In genomic region chr2:138501427-138502252, GRCh38 we compare ENCODE assay signal across 8 cellular contexts. TPM values are rescaled to one million over a fixed set of nuclear protein-coding genes. Genes with fewer than 3 reads are reported as not detected.
DNase-seq lines count a peak whose midpoint lies in the region; ATAC-seq and TF ChIP-seq lines count a peak whose summit lies in the region.

SPOPL (plus strand) TSS chr2:138501770; CDS start chr2:138550217, 48,447 bp downstream.

- peak within 1 kb of the TSS; percentile 86 to 91 for H3K27ac ChIP-seq in liver (ENCODE audit: low read depth in 1 of 2, low read length in 2 of 2)

- peaks cover 11 to 41% (median 31%) of the 10 kb centered on the region in 4 donors for H3K4me1 ChIP-seq in liver (ENCODE audit: control insufficient read depth in 4 of 4, insufficient read depth in 4 of 4, low read length in 3 of 4)

- H3K4me3 Mint-ChIP-seq in dendritic cell treated with granulocyte-macrophage colony-stimulating factor and Interleukin-4, amounts not matched to agents 40 ng/mL and 50 ng/mL, for 4 days: peak within 1 kb of the TSS; percentile 98

- under 1% methylated on average over 86 of the region's 86 CpGs for WGBS in liver

- no peaks in the 10 kb centered on the region for H3K27me3 ChIP-seq in liver (ENCODE audit: control insufficient read depth in 4 of 4, insufficient read depth in 4 of 4, low read length in 3 of 4)

- H3K9me3 ChIP-seq in liver (ENCODE audit: control insufficient read depth in 4 of 4, low read length in 3 of 4): no peaks in the 10 kb centered on the region

- peak; percentile 17 for TF ChIP-seq CTCF in liver (IDR thresholded peaks at IDR 0.05; ENCODE audit: low read depth, low read length, missing input control)

- peak; percentile 23 to 49 for TF ChIP-seq RAD21 in liver (IDR thresholded peaks at IDR 0.05)

- H3K9me3 Mint-ChIP-seq in dendritic cell treated with granulocyte-macrophage colony-stimulating factor and Interleukin-4, amounts not matched to agents 40 ng/mL and 50 ng/mL, for 4 days: no peaks in the 10 kb centered on the region

- peaks cover 10% of the 10 kb centered on the region for H3K36me3 Mint-ChIP-seq in dendritic cell treated with granulocyte-macrophage colony-stimulating factor and Interleukin-4, amounts not matched to agents 40 ng/mL and 50 ng/mL, for 4 days (ENCODE audit: low read depth)

- ATAC-seq in HG03457 (IDR thresholded peaks at IDR 0.05; ENCODE audit: unreplicated experiment): peak; percentile 81

- H3K4me3 ChIP-seq in liver (ENCODE audit: low read depth in 1 of 3, low read length in 3 of 3): peak within 1 kb of the TSS; percentile 79 to 99 (median 83)

- H3K9ac ChIP-seq in liver (ENCODE audit: low read depth in 1 of 2, low read length in 2 of 2): peak within 1 kb of the TSS; percentile 82 to 95

- no peaks in the 10 kb centered on the region for H3K36me3 ChIP-seq in liver (ENCODE audit: control insufficient read depth in 4 of 4, insufficient read depth in 3 of 4, low read depth in 1 of 4, low read length in 3 of 4)

- intact Hi-C loops in dendritic cell treated with granulocyte-macrophage colony-stimulating factor and Interleukin-4, amounts not matched to agents 40 ng/mL and 50 ng/mL, for 4 days (cut with micrococcal nuclease): loop anchor here (5.0 to 10.0 kb wide), 2 partner anchors 213 to 539 kb away; partner anchors contain the start of gene HNMT

- peak within 1 kb of the TSS; percentile 91 for H3K27ac Mint-ChIP-seq in dendritic cell treated with granulocyte-macrophage colony-stimulating factor and Interleukin-4, amounts not matched to agents 40 ng/mL and 50 ng/mL, for 4 days

- H3K27me3 Mint-ChIP-seq in dendritic cell treated with granulocyte-macrophage colony-stimulating factor and Interleukin-4, amounts not matched to agents 40 ng/mL and 50 ng/mL, for 4 days: no peaks in the 10 kb centered on the region

- peaks cover 46% of the 10 kb centered on the region for H3K4me1 Mint-ChIP-seq in dendritic cell treated with granulocyte-macrophage colony-stimulating factor and Interleukin-4, amounts not matched to agents 40 ng/mL and 50 ng/mL, for 4 days (ENCODE audit: low read depth)

- DNase-seq in C1 segment of cervical spinal cord (lab: John Stamatoyannopoulos, UW) (peak; percentile 46 to 95 (median 82)), GM19240 (ENCODE audit: insufficient read length, low spot score) (peak; percentile 79), NCI-H526 (lab: John Stamatoyannopoulos, UW) (peak; percentile 72 to 95)
- peak; percentile 76 to 78 for DNase-seq in activated CD4-positive, alpha-beta T cell treated with anti-CD3 and anti-CD28 coated beads, Interleukin-2, amount 50 U/mL, for 24 hours (ENCODE audit: low read depth in 1 of 2, low spot score in 1 of 2)
- peak; percentile 85 for DNase-seq in stimulated activated CD4-positive, alpha-beta T cell treated with anti-CD3 and anti-CD28 coated beads, Interleukin-4, amount 100 ng/mL, for 24 hours

TF ChIP-seq in liver, 16 proteins besides CTCF, POLR2A, EP300 and RAD21:
- no peak for TF ChIP-seq FOXA2 (IDR thresholded peaks at IDR 0.05)
- TF ChIP-seq RXRA (IDR thresholded peaks at IDR 0.05): no peak
- TF ChIP-seq ZBTB33 (IDR thresholded peaks at IDR 0.05): no peak
- peak; percentile 19 for TF ChIP-seq REST (IDR thresholded peaks at IDR 0.05)
- TF ChIP-seq GABPA (IDR thresholded peaks at IDR 0.05 in 1 of 2, conservative IDR thresholded peaks at IDR 0.05 in 1 of 2): peak in 1 of 2 donors; percentile 66
- TF ChIP-seq TAF1 (conservative IDR thresholded peaks at IDR 0.05): peak; percentile 58
- TF ChIP-seq EGR1 (IDR thresholded peaks at IDR 0.05; ENCODE audit: low read depth in 2 of 2): no peak
- peak; percentile 7 for TF ChIP-seq SP1 (IDR thresholded peaks at IDR 0.05)
- no peak for TF ChIP-seq NR2F2 (IDR thresholded peaks at IDR 0.05)
- no peak for TF ChIP-seq ATF3 (IDR thresholded peaks at IDR 0.05)
- no peak for TF ChIP-seq FOXA1 (IDR thresholded peaks at IDR 0.05)
- TF ChIP-seq HNF4G (IDR thresholded peaks at IDR 0.05): no peak
- TF ChIP-seq JUND (IDR thresholded peaks at IDR 0.05): no peak
- peak; percentile 34 for TF ChIP-seq YY1 (IDR thresholded peaks at IDR 0.05)
- no peak for TF ChIP-seq HNF4A (conservative IDR thresholded peaks at IDR 0.05)
- TF ChIP-seq MAX (IDR thresholded peaks at IDR 0.05): peak; percentile 29

RNA-seq across cellular contexts. Expression of gene SPOPL, which starts in this region (rescaled TPM):
- total RNA-seq in liver: 10 to 100 TPM; 15.2 to 15.8 TPM
- 1 to 10 TPM; 3.4 to 3.7 TPM for polyA plus RNA-seq in liver

Comparison
In these comparisons a context has a peak if more than half of its experiments do, and no peak if none do; other contexts are left out.
1. Peak in every context shown above with its lines: DNase-seq, ATAC-seq, H3K4me3 ChIP-seq and H3K27ac ChIP-seq.